Comparison of ENCODE assay signal across 8 cellular contexts in the genomic region with DNA sequence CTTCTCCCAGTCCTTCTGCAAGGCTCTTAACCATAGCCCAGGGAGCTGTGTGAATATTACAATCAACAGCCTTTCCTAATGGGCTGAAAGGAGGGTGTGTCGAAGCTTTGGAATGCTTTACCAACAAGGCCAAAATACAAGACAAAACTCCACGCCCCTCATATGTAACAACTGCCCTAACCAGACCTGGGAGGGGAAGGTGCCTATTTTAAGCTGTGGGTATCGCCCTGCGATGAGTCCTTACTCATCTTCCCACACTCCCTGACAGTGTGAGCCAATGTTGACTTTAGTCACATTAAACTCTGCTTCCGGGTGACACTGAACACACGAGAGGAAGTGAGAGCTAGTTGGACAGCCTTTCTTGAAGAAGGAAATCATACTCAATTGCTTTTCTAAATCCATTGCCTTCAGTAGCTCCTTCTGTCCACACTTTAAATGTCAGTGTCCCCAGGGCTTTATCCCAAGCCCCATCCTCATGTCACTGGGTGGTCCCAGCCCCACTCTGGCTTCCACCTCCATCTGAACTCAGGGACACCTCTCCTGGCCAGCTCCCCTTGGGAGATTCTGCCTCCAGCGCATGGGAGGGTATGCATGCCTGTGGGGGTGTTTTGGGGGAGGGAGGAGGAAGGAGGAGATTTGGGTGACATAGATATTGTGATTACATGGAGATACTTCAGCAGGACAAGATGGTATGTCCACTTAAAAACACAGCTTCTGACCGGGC. TPM values are rescaled to one million over a fixed set of nuclear protein-coding genes. Genes with fewer than 3 reads are reported as not detected.
DNase-seq lines count a peak whose midpoint lies in the region; ATAC-seq and TF ChIP-seq lines count a peak whose summit lies in the region.

No MANE protein-coding gene starts in this region.

- H3K4me3 ChIP-seq in GM23338, result no peak overlapping the region

- no peak for TF ChIP-seq CTCF in GM23338 (conservative IDR thresholded peaks at IDR 0.05; ENCODE audit: low read depth in 2 of 2)

- H3K27me3 Mint-ChIP-seq in GM23338 (ENCODE audit: insufficient read depth, low read depth, poor library complexity), result peaks cover 15% of the 10 kb centered on the region

- no peaks in the 10 kb centered on the region; the same call in 2 of the 3 replicates for H3K9me3 Mint-ChIP-seq in GM23338

- peaks cover 4% of the 10 kb centered on the region; the same call in 1 of the 2 replicates for H3F3A ChIP-seq in GM23338 (replicated peaks; ENCODE audit: low read depth)

- DNase-seq in AG08395 (ENCODE audit: low spot score) (peak; percentile 58), GM23338 (ENCODE audit: low spot score) (peak; percentile 14), SW480 (ENCODE audit: low spot score) (peak; percentile 90), left colon (peak in 1 of 2 donors; percentile 54), NCI-H2107 (lab: John Stamatoyannopoulos, UW) (no peak), HUDEP-2 (lab: John Stamatoyannopoulos, UW; ENCODE audit: unreplicated experiment in 76 of 76) (no peak)

- no peaks in the 10 kb centered on the region for H3K36me3 ChIP-seq in GM23338 (ENCODE audit: insufficient read depth)

- no peak overlapping the region for H3K27ac ChIP-seq in GM23338 (ENCODE audit: low read depth)

- ATAC-seq in GM23338, result no peak
- peak; percentile 97 for ATAC-seq in left colon
- ATAC-seq in GM21825 (IDR thresholded peaks at IDR 0.05; ENCODE audit: unreplicated experiment), result no peak
- no peak for ATAC-seq in GM21529 (IDR thresholded peaks at IDR 0.05; ENCODE audit: unreplicated experiment)

- H3K4me3 Mint-ChIP-seq in GM23338, result no peak overlapping the region

- peaks cover 6% of the 10 kb centered on the region for H3K4me1 ChIP-seq in GM23338 (ENCODE audit: insufficient read depth)

- intact Hi-C loops in left colon (cut with DNase I, micrococcal nuclease), result loop anchor here in 1 of 2 donors (10.0 kb wide), 1 partner anchor 161 kb away; the partner anchor contains the start of gene RNF130

- no peak overlapping the region for H3K27ac Mint-ChIP-seq in GM23338

- no peak overlapping the region for H2AFZ ChIP-seq in GM23338

- no peaks in the 10 kb centered on the region for H3K79me2 ChIP-seq in GM23338 (replicated peaks; ENCODE audit: insufficient read depth)

- H3K27me3 ChIP-seq in GM23338 (ENCODE audit: insufficient read depth), result no peaks in the 10 kb centered on the region

- no peaks in the 10 kb centered on the region for H4K20me1 ChIP-seq in GM23338 (replicated peaks; ENCODE audit: insufficient read depth)

- no peaks in the 10 kb centered on the region for H3K36me3 Mint-ChIP-seq in GM23338 (ENCODE audit: low read depth)

- H3K4me1 Mint-ChIP-seq in GM23338, result peaks cover 30% of the 10 kb centered on the region

- H3K9me2 ChIP-seq in GM23338 (ENCODE audit: insufficient read depth), result no peaks in the 10 kb centered on the region

- no peak overlapping the region for H3K4me2 ChIP-seq in GM23338

TF ChIP-seq in GM23338, 12 proteins besides CTCF, POLR2A, EP300 and RAD21 (continues in another document):
- no peak for TF ChIP-seq ZNF114 (CRISPR knock-in tag; IDR thresholded peaks at IDR 0.05)
- no peak for TF ChIP-seq ETS1 (IDR thresholded peaks at IDR 0.05)
- TF ChIP-seq STAT1 (IDR thresholded peaks at IDR 0.05; ENCODE audit: unreplicated experiment), result no peak
- no peak for TF ChIP-seq EZH2phosphoT487 (IDR thresholded peaks at IDR 0.05; ENCODE audit: unreplicated experiment)
- no peak for TF ChIP-seq JUNB (IDR thresholded peaks at IDR 0.05; ENCODE audit: unreplicated experiment)
- TF ChIP-seq POLR2AphosphoS5 (IDR thresholded peaks at IDR 0.05; ENCODE audit: low read depth), result no peak
- no peak for TF ChIP-seq EZH2 (IDR thresholded peaks at IDR 0.05; ENCODE audit: low read depth, unreplicated experiment)
- TF ChIP-seq CREB1 (CRISPR knock-in tag; IDR thresholded peaks at IDR 0.05; ENCODE audit: low read depth), result no peak
- no peak for TF ChIP-seq REST (IDR thresholded peaks at IDR 0.05; ENCODE audit: unreplicated experiment)
- no peak for TF ChIP-seq NANOG (IDR thresholded peaks at IDR 0.05; ENCODE audit: borderline replicate concordance)

RNA-seq across cellular contexts. Expression of gene TBC1D9B, which starts 6.5 kb away (rescaled TPM):
- 34.5 and 38.0 TPM in 2 replicates for total RNA-seq in GM23338 (2014; rRNA removed; shearing (Covaris generic))
- 17.1 and 19.0 TPM in 2 replicates for polyA plus RNA-seq in GM23338 (2016; fragmentation: Nextera tagmentation; extraction: Ambion mirVana)
- total RNA-seq in left colon, result 100 to 1,000 TPM in 1 of 2 donors, 10 to 100 TPM in 1; 97.8 to 117 TPM

RNA-seq across cellular contexts. Expression of gene MRNIP, which starts 55.6 kb away (rescaled TPM):
- 29.4 and 34.4 TPM in 2 replicates for total RNA-seq in GM23338 (2014; rRNA removed; shearing (Covaris generic))
- 18.0 and 18.2 TPM in 2 replicates for polyA plus RNA-seq in GM23338 (2016; fragmentation: Nextera tagmentation; extraction: Ambion mirVana)
- total RNA-seq in left colon, result 10 to 100 TPM; 16.6 to 18.9 TPM

Comparison
In these comparisons a context has a peak if more than half of its experiments do, and no peak if none do; other contexts are left out.
1. DNase-seq: peak in AG08395 (single experiment), GM23338 (single experiment) and SW480 (single experiment); none in NCI-H2107 (single experiment) and HUDEP-2 (0 of 76).